1 cellular context compared by ENCODE assay signal in the genomic region with DNA sequence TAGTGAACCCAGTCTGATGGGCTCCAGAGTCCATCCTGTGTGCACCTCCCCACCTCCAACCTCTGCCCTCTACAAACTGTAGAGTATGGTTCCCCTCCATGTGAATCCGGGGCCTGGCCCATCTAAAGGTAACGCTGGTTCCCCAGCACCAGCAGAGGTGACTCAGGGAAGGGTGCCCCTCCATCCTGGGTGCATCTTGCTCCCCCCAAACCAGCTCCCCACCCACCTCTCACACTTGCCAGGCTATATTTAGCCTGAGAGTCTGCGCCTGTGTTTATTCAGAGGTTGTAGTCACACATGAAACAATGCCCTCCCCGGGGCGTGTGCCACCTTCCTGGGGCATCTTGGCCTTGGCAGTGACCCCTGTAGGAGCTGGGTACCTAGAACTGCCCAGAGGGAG.
TF ChIP-seq lines count a peak whose summit lies in the region.

No MANE protein-coding gene starts in this region.

TF ChIP-seq in HepG2, 621 proteins besides CTCF, POLR2A, EP300 and RAD21:
- TF ChIP-seq NFATC3 (CRISPR knock-in tag; IDR thresholded peaks at IDR 0.05) (no peak), HBP1 (CRISPR knock-in tag; IDR thresholded peaks at IDR 0.05; ENCODE audit: low read depth) (no peak), ZNF460 (CRISPR knock-in tag; IDR thresholded peaks at IDR 0.05; ENCODE audit: borderline replicate concordance) (no peak), ZNF33B (CRISPR knock-in tag; IDR thresholded peaks at IDR 0.05) (no peak)
